ENCODE assay signal across 21 cellular contexts in genomic region chr6:137729866-137730629, GRCh38.
DNase-seq lines count a peak whose midpoint lies in the region; ATAC-seq and TF ChIP-seq lines count a peak whose summit lies in the region.
"Had no signal": no experiment of that assay in that cellular context is flagged by ENCODE, and none has a peak within 500 bp of the region (broad histone marks: within the 10 kb centered on the region; RNA-seq: fewer than 3 reads in every experiment).

No MANE protein-coding gene starts in this region.

- no TSS peak for BruUV-seq in MCF 10A (replicated peaks; lab: Mats Ljungman, UMichigan)

- H3K27me3 Mint-ChIP-seq in MCF 10A (ENCODE audit: insufficient read depth, unreplicated experiment) = no peaks in the 10 kb centered on the region
- H3K27me3 Mint-ChIP-seq: CD4-positive, alpha-beta memory T cell had no signal

- peak overlapping the region; percentile 73 for H3K27ac Mint-ChIP-seq in MCF 10A (ENCODE audit: low read depth, unreplicated experiment)
- H3K27ac Mint-ChIP-seq: CD4-positive, alpha-beta memory T cell; stimulated activated naive B cell treated with anti-CD40 and anti-IgM and Interleukin-4, amounts not matched to agents 10 μg/mL and 1 μg/mL and 100 μg/mL, for 72 hours had no signal

- H3K9ac ChIP-seq in adipocyte (ENCODE audit: low read length) (peak overlapping the region; percentile 71), subcutaneous abdominal adipose tissue (ENCODE audit: low read length in 5 of 5) (peak overlapping the region in 1 of 5 donors; percentile 14)
- H3K9ac ChIP-seq: parathyroid adenoma had no signal

- intact Hi-C loops in MCF 10A (cut with micrococcal nuclease) (loop anchor here (1.0 to 2.0 kb wide), 2 partner anchors 102 to 139 kb away; no protein-coding TSS in a partner anchor), breast epithelium (cut with DNase I; ENCODE audit: low total_unique reads) (no loop called here)

- H3K4me3 ChIP-seq in breast epithelium = no peak overlapping the region
- H3K4me3 ChIP-seq in adipocyte (ENCODE audit: low read length) = peak overlapping the region; percentile 36
- H3K4me3 ChIP-seq in subcutaneous abdominal adipose tissue (ENCODE audit: low read depth in 1 of 5, low read length in 5 of 5) = no peak overlapping the region
- H3K4me3 ChIP-seq: dorsolateral prefrontal cortex, upper lobe of right lung had no signal

- CTCF ChIA-PET in MCF 10A (lab: Yijun Ruan, JAX) = interaction anchor here (0.7 to 2.0 kb wide), 7 partner anchors 13 to 385 kb away, joined by 3 to 10 read pairs (median 3); no protein-coding TSS in a partner anchor

- H3K27me3 ChIP-seq in breast epithelium = no peaks in the 10 kb centered on the region
- H3K27me3 ChIP-seq in adipocyte (replicated peaks; ENCODE audit: control insufficient read depth, insufficient read depth, low read length) = no peaks in the 10 kb centered on the region
- H3K27me3 ChIP-seq in subcutaneous abdominal adipose tissue (ENCODE audit: control insufficient read depth in 5 of 5, insufficient read depth in 4 of 5, low read length in 5 of 5) = no peaks in the 10 kb centered on the region
- H3K27me3 ChIP-seq: upper lobe of right lung had no signal

- H3K36me3 ChIP-seq in breast epithelium (no peaks in the 10 kb centered on the region), adipocyte (ENCODE audit: control insufficient read depth, insufficient read depth, low read length, severe bottlenecking) (no peaks in the 10 kb centered on the region), subcutaneous abdominal adipose tissue (ENCODE audit: control insufficient read depth in 5 of 5, insufficient read depth in 5 of 5, low read length in 5 of 5) (no peaks in the 10 kb centered on the region)
- H3K36me3 ChIP-seq: upper lobe of right lung had no signal

- POLR2A ChIA-PET in MCF 10A (lab: Yijun Ruan, JAX) = interaction anchor here (0.5 to 3.5 kb wide), 12 partner anchors 11 to 658 kb away, joined by 3 to 43 read pairs (median 7); partner anchors contain the start of gene TNFAIP3

- H3K36me3 Mint-ChIP-seq in MCF 10A (ENCODE audit: insufficient read depth, unreplicated experiment) = peaks cover 6% of the 10 kb centered on the region
- H3K36me3 Mint-ChIP-seq: CD4-positive, alpha-beta memory T cell; stimulated activated naive B cell treated with anti-CD40 and anti-IgM and Interleukin-4, amounts not matched to agents 10 μg/mL and 1 μg/mL and 100 μg/mL, for 72 hours had no signal

- DNase-seq in MCF 10A (ENCODE audit: unreplicated experiment) = peak; percentile 65
- no peak for DNase-seq in breast epithelium (ENCODE audit: low spot score in 2 of 2)
- DNase-seq in adipocyte (ENCODE audit: low read depth) = peak; percentile 63
- DNase-seq in iris pigment epithelial cell (ENCODE audit: low read depth) = peak; percentile 79
- no peak for DNase-seq in SIG-M5 (lab: John Stamatoyannopoulos, UW)
- DNase-seq in central memory CD4-positive, alpha-beta T cell = no peak
- DNase-seq: activated CD4-positive, alpha-beta T cell treated with anti-CD3 and anti-CD28 coated beads for 4 hours; activated gamma-delta T cell treated with Interleukin-2 at 50 U/mL for 16 hours; CD4-positive, alpha-beta memory T cell; dorsolateral prefrontal cortex; KBM-7; NK-92 treated with Interleukin-12 subunit alpha and Interleukin-12 subunit beta, amount 100 ng/mL, for 24 hours; Right ventricle myocardium superior; stimulated activated CD4-positive, alpha-beta T cell treated with anti-CD3 and anti-CD28 coated beads, Interleukin-12 subunit alpha, Interleukin-12 subunit beta, amount 100 ng/mL, for 4 hours; stimulated activated naive B cell treated with anti-CD40 and anti-IgM and Interleukin-4, amounts not matched to agents 10 μg/mL and 1 μg/mL and 100 μg/mL, for 72 hours; T-helper 2 cell; upper lobe of right lung had no signal

- no peak for ATAC-seq in HG03565 (IDR thresholded peaks at IDR 0.05; ENCODE audit: unreplicated experiment)
- ATAC-seq: left lobe of liver; stimulated activated naive B cell treated with anti-CD40 and anti-IgM and Interleukin-4, amounts not matched to agents 10 μg/mL and 1 μg/mL and 100 μg/mL, for 72 hours; upper lobe of right lung had no signal

- H3K9me3 ChIP-seq in breast epithelium (no peaks in the 10 kb centered on the region), adipocyte (ENCODE audit: control insufficient read depth, low read length) (no peaks in the 10 kb centered on the region), subcutaneous abdominal adipose tissue (ENCODE audit: control insufficient read depth in 5 of 5, low read length in 5 of 5) (no peaks in the 10 kb centered on the region)
- H3K9me3 ChIP-seq: upper lobe of right lung had no signal

- H3K27ac ChIP-seq in breast epithelium (no peak overlapping the region), subcutaneous abdominal adipose tissue (ENCODE audit: low read depth, low read length) (peak overlapping the region; percentile 25)
- H3K27ac ChIP-seq: parathyroid adenoma, upper lobe of right lung had no signal

- TF ChIP-seq CTCF in MCF 10A (IDR thresholded peaks at IDR 0.05; ENCODE audit: unreplicated experiment) (no peak), breast epithelium (IDR thresholded peaks at IDR 0.05) (no peak)

- no peaks in the 10 kb centered on the region for H3K4me1 ChIP-seq in breast epithelium
- peaks cover 53% of the 10 kb centered on the region for H3K4me1 ChIP-seq in adipocyte (ENCODE audit: control insufficient read depth, insufficient read depth, low read length)
- H3K4me1 ChIP-seq in subcutaneous abdominal adipose tissue (ENCODE audit: control insufficient read depth in 5 of 5, insufficient read depth in 5 of 5, low read length in 5 of 5) = peaks cover 2 to 43% (median 35%) of the 10 kb centered on the region in 5 donors
- H3K4me1 ChIP-seq: parathyroid adenoma had no signal

- peaks cover 37% of the 10 kb centered on the region for H3K4me1 Mint-ChIP-seq in MCF 10A (ENCODE audit: insufficient read depth, unreplicated experiment)
- H3K4me1 Mint-ChIP-seq: CD4-positive, alpha-beta memory T cell had no signal

- TF ChIP-seq POLR2A in breast epithelium (IDR thresholded peaks at IDR 0.05) = no peak

- H3K4me3 Mint-ChIP-seq in MCF 10A (ENCODE audit: unreplicated experiment) = no peak overlapping the region
- H3K4me3 Mint-ChIP-seq: CD4-positive, alpha-beta memory T cell; stimulated activated naive B cell treated with anti-CD40 and anti-IgM and Interleukin-4, amounts not matched to agents 10 μg/mL and 1 μg/mL and 100 μg/mL, for 72 hours had no signal

- H3K9me3 Mint-ChIP-seq in MCF 10A (ENCODE audit: unreplicated experiment) = no peaks in the 10 kb centered on the region
- H3K9me3 Mint-ChIP-seq: CD4-positive, alpha-beta memory T cell; stimulated activated naive B cell treated with anti-CD40 and anti-IgM and Interleukin-4, amounts not matched to agents 10 μg/mL and 1 μg/mL and 100 μg/mL, for 72 hours had no signal

Comparison
In these comparisons a context has a peak if more than half of its experiments do, and no peak if none do; other contexts are left out.
1. DNase-seq: peak in MCF 10A (single experiment), adipocyte (single experiment) and iris pigment epithelial cell (single experiment); none in breast epithelium (0 of 2), SIG-M5 (single experiment) and central memory CD4-positive, alpha-beta T cell (single experiment).